In the genomic region with DNA sequence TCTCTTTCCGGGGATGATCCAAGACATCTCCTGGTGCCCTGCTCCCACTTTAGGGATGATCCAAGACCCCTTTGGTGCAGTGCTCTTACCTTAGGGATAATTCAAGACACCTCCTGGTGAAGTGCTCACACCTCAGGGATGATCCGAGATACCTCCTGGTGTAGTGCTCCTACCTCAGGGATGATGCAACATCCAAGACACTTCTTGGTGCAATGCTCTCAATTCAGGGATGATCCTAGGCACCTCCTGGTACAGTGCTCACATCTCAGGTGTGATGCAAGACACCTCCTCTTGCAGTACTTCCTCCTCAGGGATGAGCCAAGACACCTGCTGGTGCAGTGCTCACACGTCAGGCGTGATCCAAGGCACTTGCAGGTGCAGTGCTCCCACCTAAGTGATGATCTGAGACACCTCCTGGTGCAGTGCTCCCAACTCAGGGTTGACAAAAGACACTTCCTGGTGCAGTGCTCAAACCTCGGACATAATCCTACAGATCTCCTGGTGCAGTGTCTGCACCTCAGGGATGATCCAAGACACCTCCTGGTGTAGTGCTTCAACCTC, we compare ENCODE assay signal across 27 cellular contexts.
"Had no signal": no experiment of that assay in that cellular context is flagged by ENCODE, and none has a peak within 500 bp of the region (broad histone marks: within the 10 kb centered on the region; RNA-seq: fewer than 3 reads in every experiment).

No MANE protein-coding gene starts in this region.

- H3K27ac ChIP-seq: neural progenitor cell, ovary, parathyroid adenoma, psoas muscle, skin epidermis, spleen, suprapubic skin, testis, tibial artery, transverse colon, upper lobe of right lung, vagina had no signal

- H3K4me2 ChIP-seq: neural progenitor cell, smooth muscle cell had no signal

- H3K9ac ChIP-seq: neural progenitor cell, parathyroid adenoma had no signal

- H2AFZ ChIP-seq: neural progenitor cell, parathyroid adenoma had no signal

- H3K9me3 ChIP-seq: ovary, testis, transverse colon, upper lobe of right lung, vagina had no signal

- DNase-seq: natural killer cell; occipital lobe; ovary; psoas muscle; right cardiac atrium; spleen; stimulated activated CD4-positive, alpha-beta T cell treated with anti-CD3 and anti-CD28 coated beads, Interleukin-12 subunit alpha, Interleukin-12 subunit beta, amount 100 ng/mL, for 4 hours; stimulated activated CD4-positive, alpha-beta T cell treated with anti-CD3 and anti-CD28 coated beads, Interleukin-1b, Interleukin-23, amount 100 ng/mL, for 48 hours; stimulated activated CD4-positive, alpha-beta T cell treated with anti-CD3 and anti-CD28 coated beads, Interleukin-4, amount 100 ng/mL, for 1 hour; stimulated activated CD4-positive, alpha-beta T cell treated with anti-CD3 and anti-CD28 coated beads, Interleukin-4, amount 100 ng/mL, for 4 hours; stimulated activated CD8-positive, alpha-beta memory T cell treated with anti-CD3 and anti-CD28 coated beads, Interleukin-4, amount 100 ng/mL, for 48 hours; stimulated activated naive CD4-positive, alpha-beta T cell; stimulated activated naive CD8-positive, alpha-beta T cell treated with anti-CD3 and anti-CD28 coated beads, Interleukin-15, amount 100 ng/mL, for 72 hours; stimulated activated naive CD8-positive, alpha-beta T cell treated with anti-CD3 and anti-CD28 coated beads, Interleukin-15, Interleukin-2, amounts not matched to agents 100 U/mL and 50 U/mL, for 24 hours; substantia nigra; testis; tibial artery; transverse colon; upper lobe of right lung had no signal

- H3K79me2 ChIP-seq: parathyroid adenoma had no signal

- H3K36me3 ChIP-seq: neural progenitor cell, ovary, spleen, suprapubic skin, tibial artery, transverse colon, upper lobe of right lung, vagina had no signal

- H3K4me1 ChIP-seq: neural progenitor cell, parathyroid adenoma, psoas muscle, spleen, suprapubic skin, testis, tibial artery, transverse colon, upper lobe of right lung, vagina had no signal

- H3K27me3 ChIP-seq: neural progenitor cell, ovary, suprapubic skin, testis, transverse colon, upper lobe of right lung, vagina had no signal

- H3K4me3 ChIP-seq: neural progenitor cell, ovary, psoas muscle, skin epidermis, smooth muscle cell, spleen, suprapubic skin, testis, tibial artery, transverse colon, upper lobe of right lung, vagina had no signal

- ATAC-seq: natural killer cell; psoas muscle; right cardiac atrium; sciatic nerve; stimulated activated memory B cell treated with anti-CD40 and anti-IgM and Interleukin-4, amounts not matched to agents 10 μg/mL and 1 μg/mL and 100 μg/mL, for 72 hours; stimulated activated naive CD8-positive, alpha-beta T cell treated with anti-CD3 and anti-CD28 coated beads, Interleukin-15, amount 100 ng/mL, for 72 hours; stimulated activated naive CD8-positive, alpha-beta T cell treated with anti-CD3 and anti-CD28 coated beads, Interleukin-15, Interleukin-2, amounts not matched to agents 100 U/mL and 50 U/mL, for 24 hours; upper lobe of right lung had no signal
